Comparison of ENCODE assay signal across 1 cellular context in the genomic region with DNA sequence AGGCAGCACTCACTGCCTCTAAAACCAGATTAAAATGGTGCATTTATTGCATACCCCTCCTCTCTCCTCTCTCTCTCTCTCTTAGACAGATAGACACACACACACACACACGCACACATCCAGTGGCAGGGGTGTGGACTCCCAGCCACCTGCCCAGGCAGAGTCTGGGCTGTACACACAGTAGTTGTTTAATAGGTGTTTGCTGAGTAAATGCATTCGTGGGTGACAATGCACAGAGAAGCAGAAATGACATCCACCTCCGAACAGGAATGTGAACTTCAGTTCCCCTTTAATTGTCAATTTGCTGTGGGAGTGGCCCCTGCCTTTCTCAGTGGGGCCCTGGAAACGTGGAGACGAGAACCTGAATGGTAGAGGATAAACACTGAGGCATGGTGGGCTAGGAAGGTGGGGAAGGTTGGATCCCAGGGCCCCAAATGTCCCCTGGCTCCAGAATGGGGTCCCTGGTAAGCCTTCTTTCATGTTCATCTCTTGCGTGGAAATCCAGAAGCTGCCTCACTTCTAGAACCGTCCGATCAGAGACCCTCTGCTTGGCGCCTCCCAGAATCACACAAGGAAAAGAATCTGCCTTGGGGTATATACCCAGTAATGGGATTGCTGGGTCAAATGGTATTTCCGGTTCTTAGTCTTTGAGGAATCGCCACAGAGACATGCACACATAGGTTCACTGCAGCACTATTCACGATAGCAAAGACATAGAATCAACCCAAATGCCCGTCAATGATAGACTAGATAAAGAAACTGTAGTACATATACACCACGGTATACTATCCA.
TF ChIP-seq lines count a peak whose summit lies in the region.

No MANE protein-coding gene starts in this region.

TF ChIP-seq in K562, 482 proteins besides CTCF, POLR2A, EP300 and RAD21:
- TF ChIP-seq HNRNPLL (IDR thresholded peaks at IDR 0.05; ENCODE audit: low read depth, low read length, poor library complexity, severe bottlenecking) = no peak
- TF ChIP-seq ZNF77 (CRISPR knock-in tag; IDR thresholded peaks at IDR 0.05) = no peak
- TF ChIP-seq CC2D1A (IDR thresholded peaks at IDR 0.05) = no peak
- no peak for TF ChIP-seq FUS (optimal IDR thresholded peaks at IDR 0.05; ENCODE audit: low read depth, low read length)
- TF ChIP-seq ATF7 (IDR thresholded peaks at IDR 0.05) = no peak
- TF ChIP-seq PURB (CRISPR knock-in tag; IDR thresholded peaks at IDR 0.05; ENCODE audit: low read depth) = no peak
- no peak for TF ChIP-seq PHF21A (IDR thresholded peaks at IDR 0.05; ENCODE audit: borderline replicate concordance, low read depth)
- TF ChIP-seq, protein P1, sequence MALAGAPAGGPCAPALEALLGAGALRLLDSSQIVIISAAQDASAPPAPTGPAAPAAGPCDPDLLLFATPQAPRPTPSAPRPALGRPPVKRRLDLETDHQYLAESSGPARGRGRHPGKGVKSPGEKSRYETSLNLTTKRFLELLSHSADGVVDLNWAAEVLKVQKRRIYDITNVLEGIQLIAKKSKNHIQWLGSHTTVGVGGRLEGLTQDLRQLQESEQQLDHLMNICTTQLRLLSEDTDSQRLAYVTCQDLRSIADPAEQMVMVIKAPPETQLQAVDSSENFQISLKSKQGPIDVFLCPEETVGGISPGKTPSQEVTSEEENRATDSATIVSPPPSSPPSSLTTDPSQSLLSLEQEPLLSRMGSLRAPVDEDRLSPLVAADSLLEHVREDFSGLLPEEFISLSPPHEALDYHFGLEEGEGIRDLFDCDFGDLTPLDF (CRISPR knock-in tag; IDR thresholded peaks at IDR 0.05) = no peak
- TF ChIP-seq, protein P2, sequence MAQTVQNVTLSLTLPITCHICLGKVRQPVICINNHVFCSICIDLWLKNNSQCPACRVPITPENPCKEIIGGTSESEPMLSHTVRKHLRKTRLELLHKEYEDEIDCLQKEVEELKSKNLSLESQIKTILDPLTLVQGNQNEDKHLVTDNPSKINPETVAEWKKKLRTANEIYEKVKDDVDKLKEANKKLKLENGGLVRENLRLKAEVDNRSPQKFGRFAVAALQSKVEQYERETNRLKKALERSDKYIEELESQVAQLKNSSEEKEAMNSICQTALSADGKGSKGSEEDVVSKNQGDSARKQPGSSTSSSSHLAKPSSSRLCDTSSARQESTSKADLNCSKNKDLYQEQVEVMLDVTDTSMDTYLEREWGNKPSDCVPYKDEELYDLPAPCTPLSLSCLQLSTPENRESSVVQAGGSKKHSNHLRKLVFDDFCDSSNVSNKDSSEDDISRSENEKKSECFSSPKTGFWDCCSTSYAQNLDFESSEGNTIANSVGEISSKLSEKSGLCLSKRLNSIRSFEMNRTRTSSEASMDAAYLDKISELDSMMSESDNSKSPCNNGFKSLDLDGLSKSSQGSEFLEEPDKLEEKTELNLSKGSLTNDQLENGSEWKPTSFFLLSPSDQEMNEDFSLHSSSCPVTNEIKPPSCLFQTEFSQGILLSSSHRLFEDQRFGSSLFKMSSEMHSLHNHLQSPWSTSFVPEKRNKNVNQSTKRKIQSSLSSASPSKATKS (CRISPR knock-in tag; IDR thresholded peaks at IDR 0.05) = no peak
- TF ChIP-seq TEAD4 (IDR thresholded peaks at IDR 0.05; ENCODE audit: low read length) = no peak
- TF ChIP-seq TEAD4 (CRISPR knock-in tag; IDR thresholded peaks at IDR 0.05; ENCODE audit: borderline replicate concordance) = no peak
- no peak for TF ChIP-seq ZKSCAN1 (IDR thresholded peaks at IDR 0.05; ENCODE audit: low read depth, low read length)
- no peak for TF ChIP-seq POLR2B (IDR thresholded peaks at IDR 0.05; ENCODE audit: low read depth, partially characterized antibody)
- TF ChIP-seq HSF4 (CRISPR knock-in tag; IDR thresholded peaks at IDR 0.05; ENCODE audit: borderline replicate concordance) = no peak
- TF ChIP-seq, protein P3, sequence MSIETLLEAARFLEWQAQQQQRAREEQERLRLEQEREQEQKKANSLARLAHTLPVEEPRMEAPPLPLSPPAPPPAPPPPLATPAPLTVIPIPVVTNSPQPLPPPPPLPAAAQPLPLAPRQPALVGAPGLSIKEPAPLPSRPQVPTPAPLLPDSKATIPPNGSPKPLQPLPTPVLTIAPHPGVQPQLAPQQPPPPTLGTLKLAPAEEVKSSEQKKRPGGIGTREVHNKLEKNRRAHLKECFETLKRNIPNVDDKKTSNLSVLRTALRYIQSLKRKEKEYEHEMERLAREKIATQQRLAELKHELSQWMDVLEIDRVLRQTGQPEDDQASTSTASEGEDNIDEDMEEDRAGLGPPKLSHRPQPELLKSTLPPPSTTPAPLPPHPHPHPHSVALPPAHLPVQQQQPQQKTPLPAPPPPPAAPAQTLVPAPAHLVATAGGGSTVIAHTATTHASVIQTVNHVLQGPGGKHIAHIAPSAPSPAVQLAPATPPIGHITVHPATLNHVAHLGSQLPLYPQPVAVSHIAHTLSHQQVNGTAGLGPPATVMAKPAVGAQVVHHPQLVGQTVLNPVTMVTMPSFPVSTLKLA (conservative IDR thresholded peaks at IDR 0.05) = no peak
- TF ChIP-seq NELFE (IDR thresholded peaks at IDR 0.05; ENCODE audit: insufficient read depth, insufficient read length) = no peak
- no peak for TF ChIP-seq ZBTB17 (CRISPR knock-in tag; IDR thresholded peaks at IDR 0.05)
- TF ChIP-seq RUNX1 (IDR thresholded peaks at IDR 0.05; ENCODE audit: low read depth) = no peak
- no peak for TF ChIP-seq ZNF644 (tag; IDR thresholded peaks at IDR 0.05; ENCODE audit: low read depth)
